Comparison of ENCODE assay signal across 13 cellular contexts in the genomic region with DNA sequence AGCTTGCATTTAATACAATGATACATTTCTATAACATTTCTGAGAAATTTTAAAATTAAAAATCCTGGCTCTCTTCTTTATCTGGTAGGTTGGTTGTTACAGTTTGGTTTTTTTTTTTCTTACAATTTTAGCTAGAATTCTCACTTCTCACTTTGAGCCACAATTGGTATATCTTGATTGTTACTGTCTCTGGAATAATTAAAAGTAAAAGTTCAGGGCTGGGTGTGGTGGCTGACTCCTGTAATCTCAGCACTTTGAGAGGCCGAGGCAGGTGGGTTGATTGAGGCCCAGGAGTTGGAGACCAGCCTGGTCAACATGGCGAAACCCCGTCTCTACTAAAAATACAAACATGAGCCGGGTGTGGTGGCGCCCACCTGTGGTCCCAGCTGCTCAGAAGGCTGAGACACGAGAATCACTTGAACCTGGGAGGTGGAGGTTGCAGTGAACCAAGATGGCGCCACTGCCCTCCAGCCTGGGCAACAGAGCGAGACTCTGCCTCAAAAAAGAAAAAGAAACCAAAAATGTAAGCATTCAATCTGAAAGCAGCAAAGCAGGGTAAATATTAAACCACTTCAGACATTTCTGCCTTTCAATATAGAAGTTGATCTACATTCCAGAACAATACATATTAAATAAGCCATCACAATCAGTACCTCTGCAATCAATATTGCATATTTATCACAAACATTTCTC.
DNase-seq lines count a peak whose midpoint lies in the region; ATAC-seq, FAIRE-seq and TF ChIP-seq lines count a peak whose summit lies in the region.
"Had no signal": no experiment of that assay in that cellular context is flagged by ENCODE, and none has a peak within 500 bp of the region (broad histone marks: within the 10 kb centered on the region; RNA-seq: fewer than 3 reads in every experiment).

No MANE protein-coding gene starts in this region.

- H3K36me3 Mint-ChIP-seq in astrocyte (ENCODE audit: low read depth, unreplicated experiment) = no peaks in the 10 kb centered on the region
- H3K36me3 Mint-ChIP-seq in stimulated activated naive B cell treated with anti-CD40 and anti-IgM and Interleukin-4, amounts not matched to agents 10 μg/mL and 1 μg/mL and 100 μg/mL, for 72 hours = peaks cover 10 to 23% of the 10 kb centered on the region in 2 donors
- H3K36me3 Mint-ChIP-seq: activated naive CD8-positive, alpha-beta T cell treated with anti-CD3 and anti-CD28 coated beads, Interleukin-2, amount 10 ng/mL, durations not matched to agents 7 days and 5 days had no signal

- H3K27me3 Mint-ChIP-seq in astrocyte (ENCODE audit: low read depth, unreplicated experiment) = no peaks in the 10 kb centered on the region
- peaks cover 5 to 8% of the 10 kb centered on the region in 2 donors for H3K27me3 Mint-ChIP-seq in stimulated activated naive B cell treated with anti-CD40 and anti-IgM and Interleukin-4, amounts not matched to agents 10 μg/mL and 1 μg/mL and 100 μg/mL, for 72 hours

- no peaks in the 10 kb centered on the region for H3K9me3 ChIP-seq in astrocyte (ENCODE audit: insufficient read depth, low read depth, low read length)
- H3K9me3 ChIP-seq: prostate gland, tibial nerve had no signal

- ATAC-seq in GM19395 (IDR thresholded peaks at IDR 0.05; ENCODE audit: unreplicated experiment) = peak; percentile 58
- peak; percentile 48 for ATAC-seq in HG03135 (IDR thresholded peaks at IDR 0.05; ENCODE audit: unreplicated experiment)
- peak; percentile 67 to 75 for ATAC-seq in stimulated activated naive B cell treated with anti-CD40 and anti-IgM and Interleukin-4, amounts not matched to agents 10 μg/mL and 1 μg/mL and 100 μg/mL, for 72 hours (replicated peaks)

- DNase-seq in astrocyte (ENCODE audit: low read depth) (no peak), posterior vena cava (ENCODE audit: low spot score) (no peak), activated T-cell treated with anti-CD3 and anti-CD28 coated beads for 4 hours (no peak), posterior cingulate gyrus (no peak)
- DNase-seq in stimulated activated naive B cell treated with anti-CD40 and anti-IgM and Interleukin-4, amounts not matched to agents 10 μg/mL and 1 μg/mL and 100 μg/mL, for 72 hours = peak; percentile 30
- DNase-seq: activated CD8-positive, alpha-beta memory T cell treated with anti-CD3 and anti-CD28 coated beads for 24 hours; activated naive CD8-positive, alpha-beta T cell treated with anti-CD3 and anti-CD28 coated beads, Interleukin-2, amount 10 ng/mL, durations not matched to agents 7 days and 5 days; left ventricle myocardium superior; NCI-H1417 treated with DMSO at 0.1 percent for 48 hours had no signal

- no peak overlapping the region for H3K4me2 ChIP-seq in astrocyte (ENCODE audit: low read length)

- no peak for TF ChIP-seq CTCF in astrocyte (IDR thresholded peaks at IDR 0.05; ENCODE audit: insufficient read depth, low read depth, low read length)

- H3K4me3 Mint-ChIP-seq in astrocyte (ENCODE audit: unreplicated experiment) = no peak overlapping the region
- peak overlapping the region; percentile 12 to 62 for H3K4me3 Mint-ChIP-seq in stimulated activated naive B cell treated with anti-CD40 and anti-IgM and Interleukin-4, amounts not matched to agents 10 μg/mL and 1 μg/mL and 100 μg/mL, for 72 hours
- H3K4me3 Mint-ChIP-seq: activated naive CD8-positive, alpha-beta T cell treated with anti-CD3 and anti-CD28 coated beads, Interleukin-2, amount 10 ng/mL, durations not matched to agents 7 days and 5 days had no signal

- H3K27ac ChIP-seq in astrocyte (ENCODE audit: low read depth, low read length) = no peak overlapping the region
- H3K27ac ChIP-seq: prostate gland, tibial nerve had no signal

- no peaks in the 10 kb centered on the region for H3K27me3 ChIP-seq in astrocyte (ENCODE audit: insufficient read depth, low read length)
- H3K27me3 ChIP-seq: tibial nerve had no signal

- H3K4me3 ChIP-seq in astrocyte (ENCODE audit: insufficient read depth, low read depth, low read length) = no peak overlapping the region
- H3K4me3 ChIP-seq: prostate gland, tibial nerve had no signal

- no peaks in the 10 kb centered on the region for H3K9me3 Mint-ChIP-seq in astrocyte (ENCODE audit: unreplicated experiment)
- peaks cover 4 to 6% of the 10 kb centered on the region in 2 donors for H3K9me3 Mint-ChIP-seq in stimulated activated naive B cell treated with anti-CD40 and anti-IgM and Interleukin-4, amounts not matched to agents 10 μg/mL and 1 μg/mL and 100 μg/mL, for 72 hours
- H3K9me3 Mint-ChIP-seq: activated naive CD8-positive, alpha-beta T cell treated with anti-CD3 and anti-CD28 coated beads, Interleukin-2, amount 10 ng/mL, durations not matched to agents 7 days and 5 days had no signal

- H3K4me1 ChIP-seq in astrocyte (ENCODE audit: insufficient read depth, low read length) = peaks cover 26% of the 10 kb centered on the region
- H3K4me1 ChIP-seq: prostate gland, tibial nerve had no signal

- H4K20me1 ChIP-seq in astrocyte (ENCODE audit: insufficient read depth, low read length) = no peaks in the 10 kb centered on the region

- H3K27ac Mint-ChIP-seq in astrocyte (ENCODE audit: unreplicated experiment) = peak overlapping the region; percentile 97
- H3K27ac Mint-ChIP-seq in stimulated activated naive B cell treated with anti-CD40 and anti-IgM and Interleukin-4, amounts not matched to agents 10 μg/mL and 1 μg/mL and 100 μg/mL, for 72 hours = peak overlapping the region; percentile 91
- H3K27ac Mint-ChIP-seq: activated naive CD8-positive, alpha-beta T cell treated with anti-CD3 and anti-CD28 coated beads, Interleukin-2, amount 10 ng/mL, durations not matched to agents 7 days and 5 days had no signal

- intact Hi-C loops in posterior vena cava (cut with DNase I) = loop anchor here in 1 of 2 donors (5.0 kb wide), 1 partner anchor 1251 kb away; no protein-coding TSS in a partner anchor
- intact Hi-C loops in posterior cingulate gyrus (cut with DNase I) = loop anchor here (5.0 kb wide), 1 partner anchor 51 kb away; no protein-coding TSS in a partner anchor

- no peak for FAIRE-seq in astrocyte (lab: Jason Lieb, UNC)

- peaks cover 31% of the 10 kb centered on the region for H3K4me1 Mint-ChIP-seq in astrocyte (ENCODE audit: low read depth, unreplicated experiment)
- peaks cover 26 to 57% of the 10 kb centered on the region in 2 donors for H3K4me1 Mint-ChIP-seq in stimulated activated naive B cell treated with anti-CD40 and anti-IgM and Interleukin-4, amounts not matched to agents 10 μg/mL and 1 μg/mL and 100 μg/mL, for 72 hours
- H3K4me1 Mint-ChIP-seq: activated naive CD8-positive, alpha-beta T cell treated with anti-CD3 and anti-CD28 coated beads, Interleukin-2, amount 10 ng/mL, durations not matched to agents 7 days and 5 days had no signal

- H3K79me2 ChIP-seq in astrocyte (ENCODE audit: insufficient read depth, low read length) = no peaks in the 10 kb centered on the region

- H2AFZ ChIP-seq in astrocyte (ENCODE audit: low read depth, low read length) = no peak overlapping the region

- H3K36me3 ChIP-seq in astrocyte (ENCODE audit: insufficient read depth, low read length) = no peaks in the 10 kb centered on the region
- H3K36me3 ChIP-seq: prostate gland, tibial nerve had no signal

- H3K9ac ChIP-seq in astrocyte (ENCODE audit: low read length) = no peak overlapping the region
